Comparison of ENCODE assay signal across 8 cellular contexts in genomic region chr3:32392530-32393302, GRCh38. TPM values are rescaled to one million over a fixed set of nuclear protein-coding genes. Genes with fewer than 3 reads are reported as not detected.
DNase-seq lines count a peak whose midpoint lies in the region; ATAC-seq and TF ChIP-seq lines count a peak whose summit lies in the region.

No MANE protein-coding gene starts in this region.

- peaks cover 14 to 15% of the 10 kb centered on the region in 2 donors for H3K36me3 Mint-ChIP-seq in CD14-positive monocyte
- H3K36me3 Mint-ChIP-seq in activated T-cell treated with anti-CD3 and anti-CD28 coated beads, Interleukin-2, amount 50 U/mL, for 72 hours (ENCODE audit: insufficient read depth in 2 of 2) = peaks cover 5 to 6% of the 10 kb centered on the region in 2 donors

- no peaks in the 10 kb centered on the region for H3K27me3 ChIP-seq in neuron (ENCODE audit: insufficient read depth, low read length)

- peak overlapping the region; percentile 38 for H2AFZ ChIP-seq in neuron (ENCODE audit: low read depth, low read length)

- H3K9me3 Mint-ChIP-seq in CD14-positive monocyte = no peaks in the 10 kb centered on the region
- H3K9me3 Mint-ChIP-seq in activated T-cell treated with anti-CD3 and anti-CD28 coated beads, Interleukin-2, amount 50 U/mL, for 72 hours = no peaks in the 10 kb centered on the region

- peak overlapping the region; percentile 96 to 97 for H3K4me3 Mint-ChIP-seq in CD14-positive monocyte
- peak overlapping the region; percentile 99 for H3K4me3 Mint-ChIP-seq in activated T-cell treated with anti-CD3 and anti-CD28 coated beads, Interleukin-2, amount 50 U/mL, for 72 hours

- peak overlapping the region; percentile 85 for H3K4me3 ChIP-seq in fibroblast of pulmonary artery (replicated peaks; ENCODE audit: low read depth, low read length)
- peak overlapping the region; percentile 64 for H3K4me3 ChIP-seq in neuron (ENCODE audit: low read length)

- H3K4me1 Mint-ChIP-seq in CD14-positive monocyte = peaks cover 56% of the 10 kb centered on the region
- peaks cover 64% of the 10 kb centered on the region for H3K4me1 Mint-ChIP-seq in activated T-cell treated with anti-CD3 and anti-CD28 coated beads, Interleukin-2, amount 50 U/mL, for 72 hours (ENCODE audit: low read depth)

- H3K36me3 ChIP-seq in neuron (ENCODE audit: insufficient read depth, low read length) = no peaks in the 10 kb centered on the region

- H3K4me1 ChIP-seq in neuron (ENCODE audit: insufficient read depth, low read length) = peaks cover 11% of the 10 kb centered on the region

- no peak for DNase-seq in CD14-positive monocyte (ENCODE audit: low spot score)
- DNase-seq in HK-2 (ENCODE audit: unreplicated experiment) = peak; percentile 53
- peak; percentile 33 to 39 for DNase-seq in activated T-cell treated with anti-CD3 and anti-CD28 coated beads, Interleukin-2, amount 50 U/mL, for 72 hours
- peak; percentile 75 for DNase-seq in fibroblast of pulmonary artery (ENCODE audit: low read depth)
- no peak for DNase-seq in DMS114 treated with DMSO at 0.1 percent for 48 hours (lab: John Stamatoyannopoulos, UW; ENCODE audit: unreplicated experiment)
- DNase-seq in NCI-H510A treated with DMSO at 0.1 percent for 48 hours (lab: John Stamatoyannopoulos, UW) = no peak

- H3K27ac Mint-ChIP-seq in CD14-positive monocyte = peak overlapping the region; percentile 91 to 96 (median 93)
- peak overlapping the region; percentile 98 for H3K27ac Mint-ChIP-seq in activated T-cell treated with anti-CD3 and anti-CD28 coated beads, Interleukin-2, amount 50 U/mL, for 72 hours

- intact Hi-C loops in CD14-positive monocyte (cut with micrococcal nuclease) = loop anchor here (5.0 kb wide), 2 partner anchors 35 to 40 kb away; no protein-coding TSS in a partner anchor

- peak; percentile 44 to 48 for ATAC-seq in activated T-cell treated with anti-CD3 and anti-CD28 coated beads, Interleukin-2, amount 50 U/mL, for 72 hours (replicated peaks in 1 of 2)
- no peak for ATAC-seq in HG03095 (IDR thresholded peaks at IDR 0.05; ENCODE audit: unreplicated experiment)

- no peak for TF ChIP-seq CTCF in CD14-positive monocyte (IDR thresholded peaks at IDR 0.05)
- no peak for TF ChIP-seq CTCF in fibroblast of pulmonary artery (IDR thresholded peaks at IDR 0.05; ENCODE audit: low read length, missing control alignments)

- no peaks in the 10 kb centered on the region for H3K9me3 ChIP-seq in neuron (ENCODE audit: low read length)

- H3K27me3 Mint-ChIP-seq in CD14-positive monocyte (ENCODE audit: low read depth in 3 of 3) = peaks cover 0 to 2% (median 0%) of the 10 kb centered on the region in 3 donors
- no peaks in the 10 kb centered on the region for H3K27me3 Mint-ChIP-seq in activated T-cell treated with anti-CD3 and anti-CD28 coated beads, Interleukin-2, amount 50 U/mL, for 72 hours (ENCODE audit: low read depth)

RNA-seq across cellular contexts. Expression of gene CMTM7, which starts 1.1 kb away (rescaled TPM):
- 100 to 1,000 TPM; 146 to 148 TPM for polyA plus RNA-seq in CD14-positive monocyte
- 10 to 100 TPM; 61.0 to 72.3 TPM for total RNA-seq in activated T-cell treated with anti-CD3 and anti-CD28 coated beads, Interleukin-2, amount 50 U/mL, for 72 hours

Comparison
In these comparisons a context has a peak if more than half of its experiments do, and no peak if none do; other contexts are left out.
1. DNase-seq: peak in HK-2 (single experiment), activated T-cell treated with anti-CD3 and anti-CD28 coated beads, Interleukin-2, amount 50 U/mL, for 72 hours (2 of 2) and fibroblast of pulmonary artery (single experiment); none in CD14-positive monocyte (single experiment), DMS114 treated with DMSO at 0.1 percent for 48 hours (single experiment) and NCI-H510A treated with DMSO at 0.1 percent for 48 hours (single experiment).